Comparison of ENCODE assay signal across 1 cellular context in genomic region chr6:41289815-41290214, GRCh38.
TF ChIP-seq lines count a peak whose summit lies in the region.

No MANE protein-coding gene starts in this region.

TF ChIP-seq in GM23338, 12 proteins besides CTCF, POLR2A, EP300 and RAD21 (continued from another document):
- TF ChIP-seq REST (IDR thresholded peaks at IDR 0.05; ENCODE audit: unreplicated experiment) (no peak), CREB1 (CRISPR knock-in tag; IDR thresholded peaks at IDR 0.05; ENCODE audit: low read depth) (no peak), POLR2AphosphoS5 (IDR thresholded peaks at IDR 0.05; ENCODE audit: low read depth) (no peak), ZNF462 (CRISPR knock-in tag; IDR thresholded peaks at IDR 0.05) (no peak), ZNF114 (CRISPR knock-in tag; IDR thresholded peaks at IDR 0.05) (no peak), STAT1 (IDR thresholded peaks at IDR 0.05; ENCODE audit: unreplicated experiment) (no peak), JUNB (IDR thresholded peaks at IDR 0.05; ENCODE audit: unreplicated experiment) (no peak), EZH2phosphoT487 (IDR thresholded peaks at IDR 0.05; ENCODE audit: unreplicated experiment) (no peak), ZNF331 (CRISPR knock-in tag; IDR thresholded peaks at IDR 0.05; ENCODE audit: low read depth) (no peak), ETS1 (IDR thresholded peaks at IDR 0.05) (no peak), NANOG (IDR thresholded peaks at IDR 0.05; ENCODE audit: borderline replicate concordance) (no peak)
